Comparison of ENCODE assay signal across 8 cellular contexts in genomic region chr6:5030596-5031136, GRCh38. TPM values are rescaled to one million over a fixed set of nuclear protein-coding genes. Genes with fewer than 3 reads are reported as not detected.
DNase-seq lines count a peak whose midpoint lies in the region; ATAC-seq and TF ChIP-seq lines count a peak whose summit lies in the region.

No MANE protein-coding gene starts in this region.

- DNase-seq in ACHN, result peak; percentile 61
- peak; percentile 64 for DNase-seq in NCI-H2107 treated with DMSO at 0.1 percent for 48 hours (lab: John Stamatoyannopoulos, UW; ENCODE audit: unreplicated experiment)
- DNase-seq in T47D (ENCODE audit: low read depth in 1 of 2, low spot score in 1 of 2), result peak; percentile 32 to 92
- DNase-seq in kidney epithelial cell (ENCODE audit: low read depth), result peak; percentile 18
- DNase-seq in stimulated activated CD4-positive, alpha-beta T cell treated with anti-CD3 and anti-CD28 coated beads, Interleukin-4, amount 100 ng/mL, for 4 hours, result peak; percentile 59 to 61

- no peaks in the 10 kb centered on the region for H3K36me3 ChIP-seq in kidney epithelial cell (ENCODE audit: control insufficient read depth, insufficient read depth, low read length)

- H3K4me3 ChIP-seq in kidney epithelial cell (ENCODE audit: low read depth, low read length), result no peak overlapping the region

- TF ChIP-seq CTCF in VCaP (conservative IDR thresholded peaks at IDR 0.05) (peak; percentile 49), kidney epithelial cell (IDR thresholded peaks at IDR 0.05; ENCODE audit: insufficient read depth, low read length, poor library complexity, severe bottlenecking) (peak; percentile 59)

- in situ Hi-C loops in ACHN (cut with HindIII; ENCODE audit: low pct_ligation_motif_present, low pct_unique_long_range_greater_than_20kb, low sequenced_read_pairs) (no loop called here), T47D (cut with HindIII; ENCODE audit: low pct_unique_long_range_greater_than_20kb, low sequenced_read_pairs) (no loop called here)

- ATAC-seq in GM18517 (IDR thresholded peaks at IDR 0.05; ENCODE audit: unreplicated experiment) (peak; percentile 83), HG03039 (IDR thresholded peaks at IDR 0.05; ENCODE audit: unreplicated experiment) (peak; percentile 80)

- no peak overlapping the region for H3K27ac ChIP-seq in VCaP

- no peaks in the 10 kb centered on the region for H3K27me3 ChIP-seq in kidney epithelial cell (ENCODE audit: control insufficient read depth, insufficient read depth, low read length)

RNA-seq across cellular contexts. Expression of gene RPP40, which starts 26.8 kb away (rescaled TPM):
- total RNA-seq in kidney epithelial cell, result 10.6 and 16.0 TPM in 2 replicates

RNA-seq across cellular contexts. Expression of gene PPP1R3G, which starts 54.5 kb away (rescaled TPM):
- total RNA-seq in kidney epithelial cell, result 0.96 and 2.1 TPM in 2 replicates
